In genomic region chr17:68302066-68302564, GRCh38 we compare ENCODE assay signal across 11 cellular contexts. TPM values are rescaled to one million over a fixed set of nuclear protein-coding genes. Genes with fewer than 3 reads are reported as not detected.
A peak's percentile ranks its signal among the peaks of the same experiment; 100 is the strongest.
DNase-seq lines count a peak whose midpoint lies in the region; ATAC-seq and TF ChIP-seq lines count a peak whose summit lies in the region.
"Had no signal": no experiment of that assay in that cellular context is flagged by ENCODE, and none has a peak within 500 bp of the region (broad histone marks: within the 10 kb centered on the region; RNA-seq: fewer than 3 reads in every experiment).

No MANE protein-coding gene starts in this region.

- H3K36me3 ChIP-seq in breast epithelium, result no peaks in the 10 kb centered on the region
- no peaks in the 10 kb centered on the region for H3K36me3 ChIP-seq in testis (ENCODE audit: low read depth, missing control alignments)
- H3K36me3 ChIP-seq: heart right ventricle, lower lobe of right lung had no signal

- H3K27me3 Mint-ChIP-seq in MCF 10A (ENCODE audit: insufficient read depth, unreplicated experiment), result no peaks in the 10 kb centered on the region

- no peaks in the 10 kb centered on the region for H3K4me1 Mint-ChIP-seq in MCF 10A (ENCODE audit: insufficient read depth, unreplicated experiment)

- TF ChIP-seq POLR2A in breast epithelium (IDR thresholded peaks at IDR 0.05) (no peak), testis (IDR thresholded peaks at IDR 0.05) (no peak), GM18505 (IDR thresholded peaks at IDR 0.05; ENCODE audit: borderline replicate concordance, extremely low read depth, insufficient read depth, insufficient read length) (no peak)

- POLR2A ChIA-PET in MCF 10A (lab: Yijun Ruan, JAX), result interaction anchor here (0.7 kb wide), 1 partner anchor 8 kb away, joined by 3 read pairs; no protein-coding TSS in a partner anchor

- CTCF ChIA-PET in MCF 10A (lab: Yijun Ruan, JAX), result no interaction called here

- H3K4me1 ChIP-seq in breast epithelium, result no peaks in the 10 kb centered on the region
- no peaks in the 10 kb centered on the region for H3K4me1 ChIP-seq in testis

- no peaks in the 10 kb centered on the region for H3K27me3 ChIP-seq in breast epithelium
- no peaks in the 10 kb centered on the region for H3K27me3 ChIP-seq in testis
- H3K27me3 ChIP-seq: heart right ventricle had no signal

- 37 to 55% methylated on average over 10 of the region's 10 CpGs for WGBS in testis, 2 donors

- H3K4me3 Mint-ChIP-seq in MCF 10A (ENCODE audit: unreplicated experiment), result no peak overlapping the region

- no peak for ATAC-seq in GM18505 (IDR thresholded peaks at IDR 0.05; ENCODE audit: unreplicated experiment)
- ATAC-seq: lower lobe of right lung had no signal

- H3K27ac Mint-ChIP-seq in MCF 10A (ENCODE audit: low read depth, unreplicated experiment), result no peak overlapping the region

- intact Hi-C loops in breast epithelium (cut with DNase I; ENCODE audit: low total_unique reads), result no loop called here
- intact Hi-C loops in MCF 10A (cut with micrococcal nuclease), result no loop called here
- intact Hi-C loops in testis (cut with DNase I; ENCODE audit: low total_unique reads), result no loop called here

- H3K9me3 ChIP-seq in breast epithelium (no peaks in the 10 kb centered on the region), testis (no peaks in the 10 kb centered on the region)
- H3K9me3 ChIP-seq: heart right ventricle, lower lobe of right lung had no signal

- DNase-seq in breast epithelium (ENCODE audit: low spot score in 2 of 2), result no peak
- no peak for DNase-seq in MCF 10A (ENCODE audit: unreplicated experiment)
- DNase-seq in SHP77 (lab: John Stamatoyannopoulos, UW), result peak; percentile 72 to 82
- DNase-seq in fibroblast of pulmonary artery (ENCODE audit: low read depth), result peak; percentile 54
- peak; percentile 80 for DNase-seq in testis
- no peak for DNase-seq in SKM-1 (lab: John Stamatoyannopoulos, UW; ENCODE audit: unreplicated experiment)
- no peak for DNase-seq in OCI-M2 (lab: John Stamatoyannopoulos, UW; ENCODE audit: unreplicated experiment)
- DNase-seq: heart right ventricle, lower lobe of right lung, NCI-H226 had no signal

- H3K4me3 ChIP-seq in breast epithelium, result no peak overlapping the region
- no peak overlapping the region for H3K4me3 ChIP-seq in fibroblast of pulmonary artery (replicated peaks; ENCODE audit: low read depth, low read length)
- H3K4me3 ChIP-seq in testis, result no peak overlapping the region
- H3K4me3 ChIP-seq: heart right ventricle, lower lobe of right lung had no signal

- no TSS peak for BruUV-seq in MCF 10A (replicated peaks; lab: Mats Ljungman, UMichigan)

- TF ChIP-seq CTCF in breast epithelium (IDR thresholded peaks at IDR 0.05) (no peak), MCF 10A (IDR thresholded peaks at IDR 0.05; ENCODE audit: unreplicated experiment) (no peak), fibroblast of pulmonary artery (IDR thresholded peaks at IDR 0.05; ENCODE audit: low read length, missing control alignments) (no peak), testis (IDR thresholded peaks at IDR 0.05) (no peak)

- H3K9me3 Mint-ChIP-seq in MCF 10A (ENCODE audit: unreplicated experiment), result no peaks in the 10 kb centered on the region

- peaks cover 6% of the 10 kb centered on the region for H3K36me3 Mint-ChIP-seq in MCF 10A (ENCODE audit: insufficient read depth, unreplicated experiment)

- H3K27ac ChIP-seq in breast epithelium (peak overlapping the region; percentile 27 to 52), testis (peak overlapping the region in 1 of 2 donors; percentile 70)
- H3K27ac ChIP-seq: lower lobe of right lung had no signal

RNA-seq across cellular contexts. Expression of gene ARSG, which starts 10.8 kb away (rescaled TPM):
- total RNA-seq in breast epithelium (10 to 100 TPM in 1 of 3 donors, 1 to 10 TPM in 2; 9.3 to 14.8 (median 9.5) TPM), MCF 10A (2022) (5.0 and 5.9 TPM in 2 replicates), testis (10 to 100 TPM; 12.5 to 16.9 TPM)
- polyA plus RNA-seq in testis (ENCODE audit: insufficient read depth, low read depth, low replicate concordance), result 7.4 TPM

RNA-seq across cellular contexts. Expression of gene SLC16A6, which starts 11.2 kb away (rescaled TPM):
- 1 to 10 TPM in 2 of 3 donors, under 1 TPM in 1; 0.64 to 4.1 (median 2.3) TPM for total RNA-seq in breast epithelium
- total RNA-seq in MCF 10A (2022), result 1.4 and 1.6 TPM in 2 replicates
- 1 to 10 TPM; 1.5 to 1.9 TPM for total RNA-seq in testis
- polyA plus RNA-seq in testis (ENCODE audit: insufficient read depth, low read depth, low replicate concordance), result 2.2 TPM

RNA-seq across cellular contexts. Expression of gene AMZ2, which starts 54.3 kb away (rescaled TPM):
- total RNA-seq in breast epithelium, result 10 to 100 TPM; 36.7 to 94.9 (median 48.3) TPM
- 127 and 147 TPM in 2 replicates for total RNA-seq in MCF 10A (2022)
- total RNA-seq in testis, result 100 to 1,000 TPM; 143 to 201 TPM
- polyA plus RNA-seq in testis (ENCODE audit: insufficient read depth, low read depth, low replicate concordance), result 457 TPM

Comparison
In these comparisons a context has a peak if more than half of its experiments do, and no peak if none do; other contexts are left out.
1. DNase-seq: peak in SHP77 (2 of 2), fibroblast of pulmonary artery (single experiment) and testis (single experiment); none in breast epithelium (0 of 2), MCF 10A (single experiment), SKM-1 (single experiment) and OCI-M2 (single experiment).